In the genomic region with DNA sequence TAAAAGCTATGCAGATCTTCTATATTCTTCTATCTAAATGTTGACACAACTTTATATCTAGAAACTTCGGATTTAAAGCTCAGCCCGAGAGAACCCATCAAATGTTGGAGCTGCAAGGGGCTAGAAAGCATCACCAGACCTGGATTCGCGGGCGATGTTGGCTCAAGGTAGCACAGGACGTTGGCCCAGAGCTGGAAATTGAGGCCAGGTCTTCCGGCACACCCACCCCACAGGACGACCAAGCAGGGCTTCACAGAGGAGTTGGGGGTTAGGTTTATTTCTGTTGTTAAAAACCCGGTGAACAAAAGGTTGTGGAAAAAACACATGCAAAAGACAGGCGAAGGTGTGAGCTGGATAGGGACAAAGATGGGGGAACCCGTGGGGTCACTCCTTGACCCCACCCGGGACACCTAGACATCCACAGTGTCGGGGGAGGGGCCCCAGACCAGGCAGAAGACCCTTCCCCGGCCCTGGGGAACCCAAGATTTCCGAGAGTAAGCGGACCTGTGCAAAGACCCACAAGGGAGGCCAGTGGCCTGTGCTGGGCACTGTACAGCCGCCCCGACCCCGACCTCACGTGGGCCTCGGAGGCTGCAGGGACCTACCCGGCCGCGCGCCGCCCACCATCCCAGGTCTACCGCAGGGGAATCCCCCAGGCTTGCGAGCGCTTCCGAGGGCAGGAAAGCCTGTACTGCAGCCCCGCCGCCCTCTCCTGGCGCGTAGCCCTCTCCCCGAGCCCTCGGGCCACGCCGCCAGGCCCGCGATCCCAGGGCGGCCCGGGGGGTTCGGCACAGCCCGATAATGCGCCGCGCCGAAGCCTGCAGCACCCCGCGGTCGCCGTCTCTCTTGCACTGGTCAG, we compare ENCODE assay signal across 7 cellular contexts. TPM values are rescaled to one million over a fixed set of nuclear protein-coding genes. Genes with fewer than 3 reads are reported as not detected.
DNase-seq lines count a peak whose midpoint lies in the region; ATAC-seq and TF ChIP-seq lines count a peak whose summit lies in the region.

No MANE protein-coding gene starts in this region.

- ATAC-seq in GM18868 (IDR thresholded peaks at IDR 0.05; ENCODE audit: unreplicated experiment) (peak; percentile 30), HG02981 (IDR thresholded peaks at IDR 0.05; ENCODE audit: unreplicated experiment) (peak; percentile 16)

- DNase-seq in T-helper 9 cell (peak; percentile 53), lower leg skin (ENCODE audit: low spot score in 2 of 2) (peak in 1 of 2 donors; percentile 92), NCI-H1105 (lab: John Stamatoyannopoulos, UW) (no peak)
- DNase-seq in central memory CD4-positive, alpha-beta T cell = peak; percentile 55
- DNase-seq in stimulated activated CD8-positive, alpha-beta memory T cell treated with anti-CD3 and anti-CD28 coated beads, Interleukin-12 subunit alpha, Interleukin-12 subunit beta, amount 100 ng/mL, for 4 hours (ENCODE audit: low read depth) = peak; percentile 59

- no peak for TF ChIP-seq POLR2A in lower leg skin (IDR thresholded peaks at IDR 0.05)

- 15 to 27% methylated on average over 16 to 31 of the region's 52 CpGs for WGBS in lower leg skin, 2 donors

- H3K4me3 ChIP-seq in lower leg skin (ENCODE audit: low read depth, poor library complexity, severe bottlenecking) = peak overlapping the region; percentile 75

- TF ChIP-seq CTCF in lower leg skin (IDR thresholded peaks at IDR 0.05) = no peak

- intact Hi-C loops in lower leg skin (cut with DNase I; ENCODE audit: low total_unique reads) = no loop called here

RNA-seq across cellular contexts. Expression of gene AGBL5, which starts 1.8 kb away (rescaled TPM):
- 10 to 100 TPM in 3 of 4 donors, 1 to 10 TPM in 1; 9.4 to 17.0 (median 16.4) TPM for total RNA-seq in lower leg skin

RNA-seq across cellular contexts. Expression of gene TMEM214, which starts 16.9 kb away (rescaled TPM):
- total RNA-seq in lower leg skin = 10 to 100 TPM; 30.3 to 43.9 (median 32.0) TPM

RNA-seq across cellular contexts. Expression of gene OST4, which starts 21.8 kb away (rescaled TPM):
- total RNA-seq in lower leg skin = 100 to 1,000 TPM; 144 to 236 (median 195) TPM

RNA-seq across cellular contexts. Expression of gene EMILIN1, which starts 28.8 kb away (rescaled TPM):
- 10 to 100 TPM in 1 of 4 donors, 1 to 10 TPM in 3; 3.6 to 17.9 (median 7.9) TPM for total RNA-seq in lower leg skin

RNA-seq across cellular contexts. Expression of gene KHK, which starts 36.9 kb away (rescaled TPM):
- 10 to 100 TPM in 1 of 4 donors, 1 to 10 TPM in 3; 2.5 to 10.4 (median 3.3) TPM for total RNA-seq in lower leg skin
